In the genomic region with DNA sequence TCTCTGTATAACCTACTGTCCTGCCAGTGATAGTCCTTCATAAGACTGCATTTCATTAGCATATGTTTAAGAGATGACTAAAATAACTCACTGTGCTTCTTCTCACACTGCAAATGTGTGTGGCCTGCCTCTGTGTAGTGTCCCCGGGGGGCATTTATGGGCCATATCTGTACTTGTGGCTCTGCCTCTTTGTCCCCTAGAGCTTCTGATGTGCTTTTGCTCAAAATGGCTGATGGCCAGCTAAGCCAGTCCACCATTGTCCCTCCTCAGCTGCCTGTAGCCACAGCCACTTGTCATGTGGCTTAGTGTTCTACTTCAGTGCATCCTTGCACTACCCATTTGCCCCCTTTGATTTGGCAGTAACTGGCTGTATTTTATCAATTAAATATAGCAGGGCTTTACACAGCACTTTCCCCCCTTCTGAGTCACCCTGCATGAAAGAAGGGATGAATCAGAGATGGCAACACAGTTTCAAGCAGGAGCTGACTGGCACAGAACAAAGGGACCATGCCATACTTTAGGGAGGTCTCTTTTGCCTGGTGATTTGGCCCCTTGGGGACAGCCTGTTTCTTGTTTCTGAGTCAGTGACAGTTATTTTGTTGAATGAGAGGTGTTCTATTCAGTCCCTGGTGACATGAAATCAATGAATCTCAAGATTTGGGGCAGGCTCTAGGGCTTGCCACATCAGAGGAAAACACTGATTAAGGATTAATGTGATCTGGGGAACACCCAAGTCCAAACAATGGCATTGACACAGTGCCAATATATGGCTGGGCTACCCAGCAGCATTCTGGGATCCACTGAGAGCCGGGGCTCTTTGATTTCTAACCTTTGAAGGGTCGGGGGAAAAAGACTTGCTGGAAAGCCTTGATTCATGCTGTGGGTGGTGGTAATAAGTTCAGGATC, we compare ENCODE assay signal across 13 cellular contexts.
A peak's percentile ranks its signal among the peaks of the same experiment; 100 is the strongest.
DNase-seq lines count a peak whose midpoint lies in the region; ATAC-seq, FAIRE-seq and TF ChIP-seq lines count a peak whose summit lies in the region.
"Had no signal": no experiment of that assay in that cellular context is flagged by ENCODE, and none has a peak within 500 bp of the region (broad histone marks: within the 10 kb centered on the region; RNA-seq: fewer than 3 reads in every experiment).

No MANE protein-coding gene starts in this region.

- 0 out of 2 replicates have a peak overlapping the region, but pooled peaks have one; percentile 30 for H3K4me2 ChIP-seq in PC-3 (ENCODE audit: low read length)

- DNase-seq in right cardiac atrium (no peak), left ventricle myocardium superior (no peak), PC-3 (peak; percentile 56), foreskin fibroblast (peak; percentile 40 to 82), aorta (no peak), small intestine (no peak), endothelial cell (ENCODE audit: low spot score) (no peak)
- DNase-seq in CD8-positive, alpha-beta T cell: no peak
- DNase-seq: NCI-H146 had no signal

- H3K9me2 ChIP-seq in PC-3 (replicated peaks; ENCODE audit: low read length): no peaks in the 10 kb centered on the region

- no peak overlapping the region for H3K9ac ChIP-seq in PC-3 (ENCODE audit: low read length)

- H3K36me3 Mint-ChIP-seq in endothelial cell (ENCODE audit: low read depth, unreplicated experiment): no peaks in the 10 kb centered on the region
- H3K36me3 Mint-ChIP-seq in CD8-positive, alpha-beta T cell: no peaks in the 10 kb centered on the region
- H3K36me3 Mint-ChIP-seq: activated naive CD4-positive, alpha-beta T cell treated with anti-CD3 and anti-CD28 coated beads, Interleukin-2, amount 50 U/mL, for 24 hours had no signal

- peak overlapping the region; percentile 79 for H2AFZ ChIP-seq in PC-3 (ENCODE audit: low read length)

- H4K20me1 ChIP-seq in PC-3 (ENCODE audit: low read length): no peaks in the 10 kb centered on the region

- no peak overlapping the region for H3K27ac Mint-ChIP-seq in endothelial cell (ENCODE audit: unreplicated experiment)
- H3K27ac Mint-ChIP-seq in CD8-positive, alpha-beta T cell: no peak overlapping the region
- H3K27ac Mint-ChIP-seq: activated naive CD4-positive, alpha-beta T cell treated with anti-CD3 and anti-CD28 coated beads, Interleukin-2, amount 50 U/mL, for 24 hours; T-helper 2 cell treated with Interferon-gamma antibody and Interleukin-4, amounts not matched to agents 5 μg/mL and 100 μg/mL, for 36 hours had no signal

- H3K9me3 ChIP-seq in right cardiac atrium (ENCODE audit: control insufficient read depth, low read length) (no peaks in the 10 kb centered on the region), PC-3 (ENCODE audit: low read length) (no peaks in the 10 kb centered on the region), aorta (ENCODE audit: control insufficient read depth, low read length) (no peaks in the 10 kb centered on the region), small intestine (ENCODE audit: control insufficient read depth, low read depth) (no peaks in the 10 kb centered on the region)
- H3K9me3 ChIP-seq in CD8-positive, alpha-beta T cell (ENCODE audit: low read length): no peaks in the 10 kb centered on the region

- no peaks in the 10 kb centered on the region for H3F3A ChIP-seq in PC-3 (ENCODE audit: low read length, unreplicated experiment)

- CTCF ChIA-PET in PC-3 (lab: Charles Lee): no interaction called here
- CTCF ChIA-PET in CD8-positive, alpha-beta T cell (lab: Charles Lee): no interaction called here

- H3K27me3 Mint-ChIP-seq in endothelial cell (ENCODE audit: unreplicated experiment): no peaks in the 10 kb centered on the region
- H3K27me3 Mint-ChIP-seq in CD8-positive, alpha-beta T cell (ENCODE audit: low read depth): peaks cover 6% of the 10 kb centered on the region

- peak; percentile 41 to 66 for ATAC-seq in right cardiac atrium
- ATAC-seq in left ventricle myocardium superior: no peak
- ATAC-seq in PC-3: peak; percentile 86
- ATAC-seq in aorta (ENCODE audit: low FRiP score): peak; percentile 41
- no peak for ATAC-seq in CD8-positive, alpha-beta T cell

- H3K4me1 Mint-ChIP-seq in endothelial cell (ENCODE audit: unreplicated experiment): peaks cover 2% of the 10 kb centered on the region
- peaks cover 4% of the 10 kb centered on the region for H3K4me1 Mint-ChIP-seq in CD8-positive, alpha-beta T cell (ENCODE audit: low read depth)

- TF ChIP-seq CTCF in PC-3 (conservative IDR thresholded peaks at IDR 0.05; ENCODE audit: low read depth, low read length): no peak
- TF ChIP-seq CTCF in foreskin fibroblast (IDR thresholded peaks at IDR 0.05; ENCODE audit: low read depth, low read length): no peak
- no peak for TF ChIP-seq CTCF in endothelial cell (IDR thresholded peaks at IDR 0.05; ENCODE audit: unreplicated experiment)
- TF ChIP-seq CTCF in CD8-positive, alpha-beta T cell (IDR thresholded peaks at IDR 0.05): no peak

- no peaks in the 10 kb centered on the region for H3K36me3 ChIP-seq in PC-3 (ENCODE audit: low read depth, low read length)
- H3K36me3 ChIP-seq in aorta (ENCODE audit: control insufficient read depth in 1 of 2, insufficient read depth in 2 of 2, low read length in 1 of 2): no peaks in the 10 kb centered on the region
- no peaks in the 10 kb centered on the region for H3K36me3 ChIP-seq in small intestine (ENCODE audit: control insufficient read depth in 2 of 2, insufficient read depth in 2 of 2, low read length in 2 of 2)
- no peaks in the 10 kb centered on the region for H3K36me3 ChIP-seq in CD8-positive, alpha-beta T cell (ENCODE audit: insufficient read depth, low read length)

- H3K4me3 Mint-ChIP-seq in endothelial cell (ENCODE audit: unreplicated experiment): no peak overlapping the region
- H3K4me3 Mint-ChIP-seq in CD8-positive, alpha-beta T cell: no peak overlapping the region
- H3K4me3 Mint-ChIP-seq: activated naive CD4-positive, alpha-beta T cell treated with anti-CD3 and anti-CD28 coated beads, Interleukin-2, amount 50 U/mL, for 24 hours; T-helper 2 cell treated with Interferon-gamma antibody and Interleukin-4, amounts not matched to agents 5 μg/mL and 100 μg/mL, for 36 hours had no signal

- H3K27ac ChIP-seq in right cardiac atrium (ENCODE audit: low read length): no peak overlapping the region
- H3K27ac ChIP-seq in PC-3 (ENCODE audit: low read length): no peak overlapping the region
- no peak overlapping the region for H3K27ac ChIP-seq in aorta (ENCODE audit: low read depth in 1 of 2, low read length in 2 of 2)
- no peak overlapping the region for H3K27ac ChIP-seq in small intestine (ENCODE audit: low read depth in 1 of 2, low read length in 1 of 2)
- H3K27ac ChIP-seq in CD8-positive, alpha-beta T cell (ENCODE audit: low read depth, low read length): no peak overlapping the region

- FAIRE-seq in small intestine (lab: Jason Lieb, UNC): no peak
- FAIRE-seq: D721Med, frontal cortex had no signal

- POLR2A ChIA-PET in PC-3 (lab: Charles Lee; ENCODE audit: unreplicated experiment): no interaction called here
- POLR2A ChIA-PET in CD8-positive, alpha-beta T cell (lab: Charles Lee): no interaction called here

- H3K27me3 ChIP-seq in right cardiac atrium (ENCODE audit: control insufficient read depth, insufficient read depth) (no peaks in the 10 kb centered on the region), PC-3 (ENCODE audit: low read length) (no peaks in the 10 kb centered on the region), aorta (ENCODE audit: control insufficient read depth in 1 of 2, insufficient read depth in 2 of 2, low read length in 1 of 2) (no peaks in the 10 kb centered on the region), small intestine (ENCODE audit: control insufficient read depth in 2 of 2, insufficient read depth in 2 of 2, low read length in 2 of 2) (no peaks in the 10 kb centered on the region)
- H3K27me3 ChIP-seq in CD8-positive, alpha-beta T cell (ENCODE audit: insufficient read depth, low read length): no peaks in the 10 kb centered on the region

- no peaks in the 10 kb centered on the region for H3K79me2 ChIP-seq in PC-3 (ENCODE audit: low read length)

- H3K4me1 ChIP-seq in right cardiac atrium (ENCODE audit: control insufficient read depth, insufficient read depth, low read length) (no peaks in the 10 kb centered on the region), PC-3 (ENCODE audit: insufficient read depth, low read length) (peaks cover 11% of the 10 kb centered on the region), aorta (ENCODE audit: control insufficient read depth in 1 of 2, insufficient read depth in 2 of 2, low read length in 2 of 2) (no peaks in the 10 kb centered on the region), small intestine (ENCODE audit: control insufficient read depth in 2 of 2, insufficient read depth in 1 of 2, low read depth in 1 of 2, low read length in 1 of 2) (no peaks in the 10 kb centered on the region)
- no peaks in the 10 kb centered on the region for H3K4me1 ChIP-seq in CD8-positive, alpha-beta T cell (ENCODE audit: insufficient read depth, low read length)

- BruUV-seq in PC-3 (replicated peaks; lab: Mats Ljungman, UMichigan): no TSS peak

- H3K4me3 ChIP-seq in right cardiac atrium (ENCODE audit: low read length): no peak overlapping the region
- no peak overlapping the region for H3K4me3 ChIP-seq in PC-3 (ENCODE audit: low read length)
- no peak overlapping the region for H3K4me3 ChIP-seq in foreskin fibroblast (ENCODE audit: low read depth in 1 of 2, low read length in 2 of 2)
- H3K4me3 ChIP-seq in aorta (ENCODE audit: low read length in 2 of 2): no peak overlapping the region
- no peak overlapping the region for H3K4me3 ChIP-seq in small intestine (ENCODE audit: low read depth in 1 of 2, low read length in 2 of 2)
- no peak overlapping the region for H3K4me3 ChIP-seq in CD8-positive, alpha-beta T cell (ENCODE audit: low read depth, low read length)

- intact Hi-C loops in right cardiac atrium (cut with DNase I): no loop called here
- intact Hi-C loops in left ventricle myocardium superior (cut with micrococcal nuclease): no loop called here
- intact Hi-C loops in PC-3 (cut with micrococcal nuclease): no loop called here
- intact Hi-C loops in aorta (cut with DNase I): no loop called here
- intact Hi-C loops in CD8-positive, alpha-beta T cell (cut with DNase I, micrococcal nuclease): no loop called here

- 84% methylated on average over 3 of the region's 3 CpGs for WGBS in right cardiac atrium
- WGBS in aorta, 2 donors: 84 to 89% methylated on average over 3 of the region's 3 CpGs
- 37 to 66% (median 54%) methylated on average over 3 of the region's 3 CpGs for WGBS in small intestine, 3 donors

- no peaks in the 10 kb centered on the region for H3K9me3 Mint-ChIP-seq in endothelial cell (ENCODE audit: unreplicated experiment)
- no peaks in the 10 kb centered on the region for H3K9me3 Mint-ChIP-seq in CD8-positive, alpha-beta T cell
- H3K9me3 Mint-ChIP-seq: activated naive CD4-positive, alpha-beta T cell treated with anti-CD3 and anti-CD28 coated beads, Interleukin-2, amount 50 U/mL, for 24 hours; T-helper 2 cell treated with Interferon-gamma antibody and Interleukin-4, amounts not matched to agents 5 μg/mL and 100 μg/mL, for 36 hours had no signal

Comparison
In these comparisons a context has a peak if more than half of its experiments do, and no peak if none do; other contexts are left out.
1. ATAC-seq: peak in right cardiac atrium (2 of 2), PC-3 (single experiment) and aorta (single experiment); none in left ventricle myocardium superior (single experiment) and CD8-positive, alpha-beta T cell (single experiment).
2. DNase-seq: peak in PC-3 (single experiment) and foreskin fibroblast (2 of 2); none in right cardiac atrium (0 of 3), left ventricle myocardium superior (single experiment), aorta (0 of 2), small intestine (single experiment), endothelial cell (single experiment) and CD8-positive, alpha-beta T cell (0 of 7).